ENCODE assay signal across 10 cellular contexts in the genomic region with DNA sequence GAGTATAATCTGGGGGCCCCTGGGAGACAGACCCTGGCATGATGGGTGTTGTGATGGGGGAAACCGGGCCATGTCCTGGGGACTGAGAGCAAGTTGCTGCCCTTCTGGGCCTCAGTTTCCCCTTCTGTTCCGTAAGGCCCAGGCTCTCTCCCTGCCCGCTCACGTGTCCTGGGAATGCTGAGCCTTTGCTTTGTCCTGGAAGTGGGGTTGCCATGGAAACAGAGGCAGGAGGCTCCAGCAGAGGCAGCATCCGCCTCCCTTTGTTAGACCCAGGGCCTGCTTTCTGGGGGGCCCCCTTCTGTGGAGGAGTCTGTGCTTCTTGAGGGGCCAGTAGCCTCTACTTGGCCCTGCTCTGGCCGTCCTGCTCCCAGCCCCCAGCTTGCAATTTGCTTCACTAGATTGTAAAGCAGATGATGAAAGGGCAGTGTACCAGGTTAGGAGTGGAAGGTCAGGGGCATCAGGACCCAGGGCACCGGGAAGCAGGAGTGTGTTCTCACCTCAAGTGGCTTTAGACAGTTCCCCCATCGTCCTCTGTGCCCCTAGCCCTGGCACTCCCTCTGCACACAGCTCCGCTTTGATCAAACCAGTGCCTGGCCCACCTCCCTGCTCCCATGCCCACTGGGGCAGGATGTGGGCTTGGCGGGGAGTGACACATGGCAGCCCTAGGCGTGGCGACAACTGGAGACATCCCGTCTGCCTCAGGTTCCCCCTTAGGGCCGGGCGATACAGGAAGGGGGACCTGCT.
DNase-seq lines count a peak whose midpoint lies in the region; ATAC-seq and TF ChIP-seq lines count a peak whose summit lies in the region.
"Had no signal": no experiment of that assay in that cellular context is flagged by ENCODE, and none has a peak within 500 bp of the region (broad histone marks: within the 10 kb centered on the region; RNA-seq: fewer than 3 reads in every experiment).

No MANE protein-coding gene starts in this region.

- H3K9me3 ChIP-seq in neuron (ENCODE audit: low read length), result no peaks in the 10 kb centered on the region

- ATAC-seq in GM21447 (IDR thresholded peaks at IDR 0.05; ENCODE audit: unreplicated experiment) (no peak), omental fat pad (ENCODE audit: low FRiP score) (no peak), left colon (no peak)

- no peak for TF ChIP-seq CTCF in omental fat pad (IDR thresholded peaks at IDR 0.05)

- intact Hi-C loops in left colon (cut with DNase I, micrococcal nuclease), result no loop called here

- H3K27me3 ChIP-seq in neuron (ENCODE audit: insufficient read depth, low read length), result no peaks in the 10 kb centered on the region

- DNase-seq in Daoy (ENCODE audit: low read depth) (peak; percentile 17), T-helper 9 cell (peak; percentile 36), omental fat pad (ENCODE audit: low spot score) (no peak), DMS153 treated with DMSO at 0.1 percent for 48 hours (lab: John Stamatoyannopoulos, UW; ENCODE audit: unreplicated experiment) (no peak), left colon (no peak)
- peak; percentile 63 for DNase-seq in central memory CD4-positive, alpha-beta T cell
- DNase-seq: DMS79 treated with DMSO at 0.1 percent for 48 hours, NCI-H345 had no signal

- H3K4me3 ChIP-seq in neuron (ENCODE audit: low read length), result no peak overlapping the region

- H3K4me1 ChIP-seq in neuron (ENCODE audit: insufficient read depth, low read length), result peaks cover 22% of the 10 kb centered on the region

- H2AFZ ChIP-seq in neuron (ENCODE audit: low read depth, low read length), result peak overlapping the region; percentile 18

- H3K36me3 ChIP-seq in neuron (ENCODE audit: insufficient read depth, low read length), result no peaks in the 10 kb centered on the region

Comparison
In these comparisons a context has a peak if more than half of its experiments do, and no peak if none do; other contexts are left out.
1. DNase-seq: peak in Daoy (single experiment), T-helper 9 cell (single experiment) and central memory CD4-positive, alpha-beta T cell (single experiment); none in omental fat pad (single experiment), DMS153 treated with DMSO at 0.1 percent for 48 hours (single experiment) and left colon (0 of 2).